ENCODE assay signal across 10 cellular contexts in the genomic region with DNA sequence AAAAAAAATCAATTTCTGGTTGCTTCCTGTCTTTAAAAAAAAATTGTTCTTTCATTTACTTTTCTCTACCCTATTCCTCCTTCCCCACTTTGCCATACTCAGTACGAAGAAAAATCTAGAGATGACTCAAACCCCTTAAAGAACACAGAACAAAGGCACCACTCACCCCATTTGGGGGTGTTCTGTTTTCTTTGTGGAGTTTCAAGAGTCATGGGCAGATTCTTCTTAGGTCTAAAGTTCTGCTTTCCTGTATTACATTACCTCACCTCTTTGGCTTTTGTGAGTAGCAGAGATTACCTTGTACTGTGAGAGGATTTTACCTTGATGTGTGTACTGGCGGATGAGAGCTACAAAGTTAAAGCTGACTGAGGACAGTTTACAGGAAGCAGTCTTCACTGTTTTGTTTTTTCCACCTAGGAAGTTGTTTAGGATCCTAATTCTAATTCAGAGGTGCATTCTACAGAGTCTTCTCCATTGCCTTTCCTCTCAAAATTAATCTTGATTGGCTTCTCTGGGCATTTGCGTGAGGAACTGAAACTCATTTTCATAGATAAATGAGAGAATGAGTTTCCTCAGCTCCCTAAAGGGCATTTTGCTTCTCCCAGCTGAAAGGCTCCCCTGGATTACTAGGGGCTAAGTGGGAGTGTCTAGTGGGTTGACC. TPM values are rescaled to one million over a fixed set of nuclear protein-coding genes. Genes with fewer than 3 reads are reported as not detected.
DNase-seq lines count a peak whose midpoint lies in the region; ATAC-seq, FAIRE-seq and TF ChIP-seq lines count a peak whose summit lies in the region.
"Had no signal": no experiment of that assay in that cellular context is flagged by ENCODE, and none has a peak within 500 bp of the region (broad histone marks: within the 10 kb centered on the region; RNA-seq: fewer than 3 reads in every experiment).

No MANE protein-coding gene starts in this region.

- peaks cover 17% of the 10 kb centered on the region for H3K9me3 Mint-ChIP-seq in activated CD4-positive, alpha-beta T cell treated with anti-CD3 and anti-CD28 coated beads for 36 hours (ENCODE audit: low read depth)
- H3K9me3 Mint-ChIP-seq in activated T-helper 2 cell treated with anti-CD3 and anti-CD28 coated beads, Interferon-gamma antibody, Interleukin-2, Interleukin-4, amounts not matched to agents 10 μg/mL and 5 μg/mL and 100 μg/mL, durations not matched to agents 14 hours and 24 hours and 36 hours, result peaks cover 41% of the 10 kb centered on the region
- peaks cover 21% of the 10 kb centered on the region for H3K9me3 Mint-ChIP-seq in type B pancreatic cell

- peak; percentile 25 for DNase-seq in activated CD4-positive, alpha-beta T cell treated with anti-CD3 and anti-CD28 coated beads for 36 hours
- DNase-seq in activated CD4-positive, alpha-beta T cell treated with anti-CD3 and anti-CD28 coated beads for 1 hour, result no peak
- DNase-seq in activated T-helper 2 cell treated with anti-CD3 and anti-CD28 coated beads, Interferon-gamma antibody, Interleukin-2, Interleukin-4, amounts not matched to agents 10 μg/mL and 5 μg/mL and 100 μg/mL, durations not matched to agents 14 hours and 24 hours and 36 hours (ENCODE audit: low spot score), result no peak
- DNase-seq in small intestine (peak; percentile 64), NCI-H1436 treated with DMSO at 0.1 percent for 48 hours (lab: John Stamatoyannopoulos, UW) (no peak), type B pancreatic cell (ENCODE audit: extremely low spot score, unreplicated experiment) (no peak), sciatic nerve (ENCODE audit: low spot score) (no peak)
- DNase-seq: ACHN; activated CD4-positive, alpha-beta T cell treated with anti-CD3 and anti-CD28 coated beads, Interleukin-2, amount 50 U/mL, for 48 hours had no signal

- no peak overlapping the region for H3K4me3 Mint-ChIP-seq in activated CD4-positive, alpha-beta T cell treated with anti-CD3 and anti-CD28 coated beads for 36 hours
- H3K4me3 Mint-ChIP-seq in activated T-helper 2 cell treated with anti-CD3 and anti-CD28 coated beads, Interferon-gamma antibody, Interleukin-2, Interleukin-4, amounts not matched to agents 10 μg/mL and 5 μg/mL and 100 μg/mL, durations not matched to agents 14 hours and 24 hours and 36 hours (ENCODE audit: low read depth), result no peak overlapping the region
- H3K4me3 Mint-ChIP-seq in type B pancreatic cell, result no peak overlapping the region

- H3K27me3 ChIP-seq in small intestine (ENCODE audit: control insufficient read depth in 2 of 2, insufficient read depth in 2 of 2, low read length in 2 of 2), result no peaks in the 10 kb centered on the region

- H3K27ac ChIP-seq in small intestine (ENCODE audit: low read depth in 1 of 2, low read length in 1 of 2), result peak overlapping the region in 1 of 2 donors; percentile 21

- H3K9me3 ChIP-seq in small intestine (ENCODE audit: control insufficient read depth, low read depth), result no peaks in the 10 kb centered on the region

- peaks cover 69% of the 10 kb centered on the region for H3K4me1 Mint-ChIP-seq in activated CD4-positive, alpha-beta T cell treated with anti-CD3 and anti-CD28 coated beads for 36 hours
- H3K4me1 Mint-ChIP-seq in activated T-helper 2 cell treated with anti-CD3 and anti-CD28 coated beads, Interferon-gamma antibody, Interleukin-2, Interleukin-4, amounts not matched to agents 10 μg/mL and 5 μg/mL and 100 μg/mL, durations not matched to agents 14 hours and 24 hours and 36 hours (ENCODE audit: low read depth), result peaks cover 40% of the 10 kb centered on the region
- H3K4me1 Mint-ChIP-seq in type B pancreatic cell (ENCODE audit: unreplicated experiment), result no peaks in the 10 kb centered on the region

- no peak overlapping the region for H3K4me3 ChIP-seq in small intestine (ENCODE audit: low read depth in 1 of 2, low read length in 2 of 2)

- peak; percentile 87 for ATAC-seq in activated CD4-positive, alpha-beta T cell treated with anti-CD3 and anti-CD28 coated beads for 36 hours
- ATAC-seq in HG02973 (IDR thresholded peaks at IDR 0.05; ENCODE audit: unreplicated experiment) (peak; percentile 68), sciatic nerve (no peak)

- intact Hi-C loops in activated CD4-positive, alpha-beta T cell treated with anti-CD3 and anti-CD28 coated beads for 36 hours (cut with DNase I, micrococcal nuclease), result no loop called here
- intact Hi-C loops in activated T-helper 2 cell treated with anti-CD3 and anti-CD28 coated beads, Interferon-gamma antibody, Interleukin-2, Interleukin-4, amounts not matched to agents 10 μg/mL and 5 μg/mL and 100 μg/mL, durations not matched to agents 14 hours and 24 hours and 36 hours (cut with micrococcal nuclease), result loop anchor here (2.0 kb wide), 1 partner anchor 15 kb away; no protein-coding TSS in a partner anchor
- intact Hi-C loops in sciatic nerve (cut with DNase I), result no loop called here

- no peak for FAIRE-seq in small intestine (lab: Jason Lieb, UNC)

- H3K4me1 ChIP-seq in small intestine (ENCODE audit: control insufficient read depth in 2 of 2, insufficient read depth in 1 of 2, low read depth in 1 of 2, low read length in 1 of 2), result peaks cover 0 to 6% of the 10 kb centered on the region in 2 donors

- WGBS in small intestine, 3 donors, result 25 to 54% (median 32%) methylated on average over 3 of the region's 3 CpGs

- peaks cover 50% of the 10 kb centered on the region for H3K36me3 Mint-ChIP-seq in activated CD4-positive, alpha-beta T cell treated with anti-CD3 and anti-CD28 coated beads for 36 hours (ENCODE audit: low read depth)
- peaks cover 81% of the 10 kb centered on the region for H3K36me3 Mint-ChIP-seq in activated T-helper 2 cell treated with anti-CD3 and anti-CD28 coated beads, Interferon-gamma antibody, Interleukin-2, Interleukin-4, amounts not matched to agents 10 μg/mL and 5 μg/mL and 100 μg/mL, durations not matched to agents 14 hours and 24 hours and 36 hours (ENCODE audit: low read depth)
- peaks cover 63% of the 10 kb centered on the region for H3K36me3 Mint-ChIP-seq in type B pancreatic cell

- POLR2A ChIA-PET in activated CD4-positive, alpha-beta T cell treated with anti-CD3 and anti-CD28 coated beads for 36 hours (lab: Charles Lee), result no interaction called here

- CTCF ChIA-PET in activated CD4-positive, alpha-beta T cell treated with anti-CD3 and anti-CD28 coated beads for 36 hours (lab: Charles Lee), result interaction anchor here (1.6 to 1.8 kb wide), 2 partner anchors 16 to 20 kb away, joined by 4 to 7 read pairs; a partner anchor contains a TSS

- no peaks in the 10 kb centered on the region for H3K27me3 Mint-ChIP-seq in activated CD4-positive, alpha-beta T cell treated with anti-CD3 and anti-CD28 coated beads for 36 hours
- H3K27me3 Mint-ChIP-seq in activated T-helper 2 cell treated with anti-CD3 and anti-CD28 coated beads, Interferon-gamma antibody, Interleukin-2, Interleukin-4, amounts not matched to agents 10 μg/mL and 5 μg/mL and 100 μg/mL, durations not matched to agents 14 hours and 24 hours and 36 hours (ENCODE audit: low read depth), result no peaks in the 10 kb centered on the region
- H3K27me3 Mint-ChIP-seq in type B pancreatic cell, result no peaks in the 10 kb centered on the region

- H3K36me3 ChIP-seq in small intestine (ENCODE audit: control insufficient read depth in 2 of 2, insufficient read depth in 2 of 2, low read length in 2 of 2), result peaks cover 0 to 2% of the 10 kb centered on the region in 2 donors

- peak overlapping the region; percentile 80 for H3K27ac Mint-ChIP-seq in activated CD4-positive, alpha-beta T cell treated with anti-CD3 and anti-CD28 coated beads for 36 hours
- H3K27ac Mint-ChIP-seq in activated T-helper 2 cell treated with anti-CD3 and anti-CD28 coated beads, Interferon-gamma antibody, Interleukin-2, Interleukin-4, amounts not matched to agents 10 μg/mL and 5 μg/mL and 100 μg/mL, durations not matched to agents 14 hours and 24 hours and 36 hours, result peak overlapping the region; percentile 76
- no peak overlapping the region for H3K27ac Mint-ChIP-seq in type B pancreatic cell

- TF ChIP-seq CTCF in type B pancreatic cell (conservative IDR thresholded peaks at IDR 0.05), result no peak

RNA-seq across cellular contexts. Expression of a gene that starts 20.7 kb away (rescaled TPM):
- 10 to 100 TPM; 37.4 to 56.6 TPM for total RNA-seq in activated CD4-positive, alpha-beta T cell treated with anti-CD3 and anti-CD28 coated beads for 36 hours
- total RNA-seq in activated T-helper 2 cell treated with anti-CD3 and anti-CD28 coated beads, Interferon-gamma antibody, Interleukin-2, Interleukin-4, amounts not matched to agents 10 μg/mL and 5 μg/mL and 100 μg/mL, durations not matched to agents 14 hours and 24 hours and 36 hours, result 40.8 and 43.9 TPM in 2 replicates
- polyA plus RNA-seq in small intestine, result 10 to 100 TPM in 2 of 3 donors, 1 to 10 TPM in 1; 8.4 to 22.0 (median 13.2) TPM
- 35.2 and 46.7 TPM in 2 replicates for total RNA-seq in type B pancreatic cell (ENCODE audit: low replicate concordance)
- total RNA-seq in sciatic nerve, result 31.5 TPM

RNA-seq across cellular contexts. Expression of a gene that starts 25.8 kb away (rescaled TPM):
- total RNA-seq in activated CD4-positive, alpha-beta T cell treated with anti-CD3 and anti-CD28 coated beads for 36 hours, result 100 to 1,000 TPM in 1 of 2 experiments, 10 to 100 TPM in 1; 75.6 to 135 TPM
- 78.9 and 88.5 TPM in 2 replicates for total RNA-seq in activated T-helper 2 cell treated with anti-CD3 and anti-CD28 coated beads, Interferon-gamma antibody, Interleukin-2, Interleukin-4, amounts not matched to agents 10 μg/mL and 5 μg/mL and 100 μg/mL, durations not matched to agents 14 hours and 24 hours and 36 hours
- polyA plus RNA-seq in small intestine, result 100 to 1,000 TPM in 1 of 3 donors, 10 to 100 TPM in 2; 56.7 to 126 (median 73.6) TPM
- total RNA-seq in type B pancreatic cell (ENCODE audit: low replicate concordance), result 46.9 and 67.5 TPM in 2 replicates
- total RNA-seq in sciatic nerve, result 27.6 TPM

Comparison
In these comparisons a context has a peak if more than half of its experiments do, and no peak if none do; other contexts are left out.
1. DNase-seq: peak in activated CD4-positive, alpha-beta T cell treated with anti-CD3 and anti-CD28 coated beads for 36 hours (single experiment) and small intestine (single experiment); none in activated CD4-positive, alpha-beta T cell treated with anti-CD3 and anti-CD28 coated beads for 1 hour (single experiment), activated T-helper 2 cell treated with anti-CD3 and anti-CD28 coated beads, Interferon-gamma antibody, Interleukin-2, Interleukin-4, amounts not matched to agents 10 μg/mL and 5 μg/mL and 100 μg/mL, durations not matched to agents 14 hours and 24 hours and 36 hours (single experiment), NCI-H1436 treated with DMSO at 0.1 percent for 48 hours (single experiment), type B pancreatic cell (single experiment) and sciatic nerve (single experiment).